9 cellular contexts compared by ENCODE assay signal in genomic region chr4:142567199-142567598, GRCh38.
DNase-seq lines count a peak whose midpoint lies in the region; ATAC-seq and TF ChIP-seq lines count a peak whose summit lies in the region.
"Had no signal": no experiment of that assay in that cellular context is flagged by ENCODE, and none has a peak within 500 bp of the region (broad histone marks: within the 10 kb centered on the region; RNA-seq: fewer than 3 reads in every experiment).

No MANE protein-coding gene starts in this region.

- no peaks in the 10 kb centered on the region for H3K79me2 ChIP-seq in GM23338 (replicated peaks; ENCODE audit: insufficient read depth)

- intact Hi-C loops in activated CD4-positive, alpha-beta T cell treated with anti-CD3 and anti-CD28 coated beads, Interleukin-2, amount 10 ng/mL, durations not matched to agents 24 days and 14 days (cut with micrococcal nuclease), result loop anchor here (1.0 to 5.0 kb wide), 11 partner anchors 130 to 620 kb away; partner anchors contain the start of gene INPP4B

- H3K27me3 Mint-ChIP-seq in GM23338 (ENCODE audit: insufficient read depth, low read depth, poor library complexity), result peaks cover 4% of the 10 kb centered on the region
- H3K27me3 Mint-ChIP-seq in activated CD4-positive, alpha-beta T cell treated with anti-CD3 and anti-CD28 coated beads, Interleukin-2, amount 10 ng/mL, durations not matched to agents 24 days and 14 days, result no peaks in the 10 kb centered on the region

- no peak overlapping the region for H2AFZ ChIP-seq in GM23338

- DNase-seq in GM23338 (ENCODE audit: low spot score) (peak; percentile 87), epithelial cell of esophagus (ENCODE audit: low read depth) (peak; percentile 40), AG20443 (ENCODE audit: low spot score) (no peak), globus pallidus (ENCODE audit: low spot score) (no peak)
- peak; percentile 89 for DNase-seq in activated CD4-positive, alpha-beta T cell treated with anti-CD3 and anti-CD28 coated beads, Interleukin-2, amount 10 ng/mL, durations not matched to agents 24 days and 14 days
- peak; percentile 72 for DNase-seq in stimulated activated CD4-positive, alpha-beta T cell treated with anti-CD3 and anti-CD28 coated beads, Interleukin-4, amount 100 ng/mL, for 24 hours

- H3K27ac ChIP-seq in GM23338 (ENCODE audit: low read depth), result no peak overlapping the region
- H3K27ac ChIP-seq: HL-60 had no signal

- H3K4me3 ChIP-seq in GM23338 (no peak overlapping the region), epithelial cell of esophagus (ENCODE audit: low read length) (no peak overlapping the region)

- H3K9me3 Mint-ChIP-seq in GM23338, result no peaks in the 10 kb centered on the region; the same call in 2 of the 3 replicates
- peaks cover 4% of the 10 kb centered on the region for H3K9me3 Mint-ChIP-seq in activated CD4-positive, alpha-beta T cell treated with anti-CD3 and anti-CD28 coated beads, Interleukin-2, amount 10 ng/mL, durations not matched to agents 24 days and 14 days

- H3K27ac Mint-ChIP-seq in GM23338, result no peak overlapping the region
- peak overlapping the region; percentile 93 for H3K27ac Mint-ChIP-seq in activated CD4-positive, alpha-beta T cell treated with anti-CD3 and anti-CD28 coated beads, Interleukin-2, amount 10 ng/mL, durations not matched to agents 24 days and 14 days

- ATAC-seq in GM23338 (peak; percentile 95), HG02840 (IDR thresholded peaks at IDR 0.05; ENCODE audit: low FRiP score, unreplicated experiment) (no peak), GM21526 (IDR thresholded peaks at IDR 0.05; ENCODE audit: low FRiP score, unreplicated experiment) (no peak)

- H3K4me1 ChIP-seq in GM23338 (ENCODE audit: insufficient read depth), result peaks cover 8% of the 10 kb centered on the region

- H3K27me3 ChIP-seq in GM23338 (ENCODE audit: insufficient read depth), result no peaks in the 10 kb centered on the region

- peaks cover 18% of the 10 kb centered on the region for H3K4me1 Mint-ChIP-seq in GM23338
- peaks cover 43% of the 10 kb centered on the region for H3K4me1 Mint-ChIP-seq in activated CD4-positive, alpha-beta T cell treated with anti-CD3 and anti-CD28 coated beads, Interleukin-2, amount 10 ng/mL, durations not matched to agents 24 days and 14 days

- H3K9me2 ChIP-seq in GM23338 (ENCODE audit: insufficient read depth), result no peaks in the 10 kb centered on the region

- H3F3A ChIP-seq in GM23338 (replicated peaks; ENCODE audit: low read depth), result no peaks in the 10 kb centered on the region

- H3K4me3 Mint-ChIP-seq in GM23338, result no peak overlapping the region
- peak overlapping the region; percentile 85 for H3K4me3 Mint-ChIP-seq in activated CD4-positive, alpha-beta T cell treated with anti-CD3 and anti-CD28 coated beads, Interleukin-2, amount 10 ng/mL, durations not matched to agents 24 days and 14 days

- peak; percentile 40 to 60 for TF ChIP-seq CTCF in GM23338 (conservative IDR thresholded peaks at IDR 0.05; ENCODE audit: low read depth in 2 of 2)
- TF ChIP-seq CTCF in epithelial cell of esophagus (IDR thresholded peaks at IDR 0.05; ENCODE audit: insufficient read depth, low read depth, low read length, missing control alignments), result no peak

- no peaks in the 10 kb centered on the region for H3K36me3 Mint-ChIP-seq in GM23338 (ENCODE audit: low read depth)
- H3K36me3 Mint-ChIP-seq in activated CD4-positive, alpha-beta T cell treated with anti-CD3 and anti-CD28 coated beads, Interleukin-2, amount 10 ng/mL, durations not matched to agents 24 days and 14 days (ENCODE audit: low read depth), result peaks cover 14% of the 10 kb centered on the region

- no peaks in the 10 kb centered on the region for H3K36me3 ChIP-seq in GM23338 (ENCODE audit: insufficient read depth)

- peak overlapping the region; percentile 3; the same call in 1 of the 2 replicates for H3K4me2 ChIP-seq in GM23338

- no peaks in the 10 kb centered on the region for H4K20me1 ChIP-seq in GM23338 (replicated peaks; ENCODE audit: insufficient read depth)

TF ChIP-seq in GM23338, 12 proteins besides CTCF, POLR2A, EP300 and RAD21 (continues in another document):
- no peak for TF ChIP-seq NANOG (IDR thresholded peaks at IDR 0.05; ENCODE audit: borderline replicate concordance)
- no peak for TF ChIP-seq JUNB (IDR thresholded peaks at IDR 0.05; ENCODE audit: unreplicated experiment)
- no peak for TF ChIP-seq ZNF331 (CRISPR knock-in tag; IDR thresholded peaks at IDR 0.05; ENCODE audit: low read depth)
- no peak for TF ChIP-seq STAT1 (IDR thresholded peaks at IDR 0.05; ENCODE audit: unreplicated experiment)
- no peak for TF ChIP-seq EZH2phosphoT487 (IDR thresholded peaks at IDR 0.05; ENCODE audit: unreplicated experiment)
- TF ChIP-seq ZNF114 (CRISPR knock-in tag; IDR thresholded peaks at IDR 0.05), result no peak
- no peak for TF ChIP-seq CREB1 (CRISPR knock-in tag; IDR thresholded peaks at IDR 0.05; ENCODE audit: low read depth)
- no peak for TF ChIP-seq ZNF462 (CRISPR knock-in tag; IDR thresholded peaks at IDR 0.05)
- no peak for TF ChIP-seq EZH2 (IDR thresholded peaks at IDR 0.05; ENCODE audit: low read depth, unreplicated experiment)

Comparison
In these comparisons a context has a peak if more than half of its experiments do, and no peak if none do; other contexts are left out.
1. DNase-seq: peak in GM23338 (single experiment), activated CD4-positive, alpha-beta T cell treated with anti-CD3 and anti-CD28 coated beads, Interleukin-2, amount 10 ng/mL, durations not matched to agents 24 days and 14 days (single experiment), epithelial cell of esophagus (single experiment) and stimulated activated CD4-positive, alpha-beta T cell treated with anti-CD3 and anti-CD28 coated beads, Interleukin-4, amount 100 ng/mL, for 24 hours (single experiment); none in AG20443 (single experiment) and globus pallidus (single experiment).